8 cellular contexts compared by ENCODE assay signal in the genomic region with DNA sequence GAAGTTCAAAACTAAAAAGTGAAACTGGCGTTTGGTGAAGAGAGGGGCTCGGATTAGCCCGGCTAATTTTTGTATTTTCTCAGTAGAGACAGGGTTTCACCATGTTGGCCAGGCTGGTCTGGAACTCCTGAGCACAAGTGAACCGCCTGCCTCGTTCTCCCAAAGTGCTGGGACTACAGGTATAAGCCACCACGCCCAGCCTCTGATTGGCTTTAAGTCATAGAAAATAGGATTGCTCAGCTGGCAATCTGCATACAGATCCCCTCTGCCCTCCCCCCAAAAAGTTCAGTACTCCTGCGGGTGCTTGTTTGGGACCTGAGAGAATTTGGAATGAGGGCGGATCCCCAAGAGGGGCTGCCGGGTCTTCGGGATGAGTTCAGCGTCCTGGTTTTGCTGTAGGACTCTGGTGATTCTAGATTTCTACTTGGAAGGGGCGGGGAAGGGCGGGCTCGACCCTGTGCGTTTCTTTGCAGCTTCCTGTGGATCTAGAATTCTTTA. TPM values are rescaled to one million over a fixed set of nuclear protein-coding genes. Genes with fewer than 3 reads are reported as not detected.
DNase-seq lines count a peak whose midpoint lies in the region; ATAC-seq and TF ChIP-seq lines count a peak whose summit lies in the region.

No MANE protein-coding gene starts in this region.

- TF ChIP-seq CTCF in CD14-positive monocyte (IDR thresholded peaks at IDR 0.05) (no peak), adrenal gland (IDR thresholded peaks at IDR 0.05) (no peak)

- no peak for DNase-seq in CD14-positive monocyte (ENCODE audit: low spot score)
- no peak for DNase-seq in naive thymus-derived CD8-positive, alpha-beta T cell
- DNase-seq in D341Med (ENCODE audit: low spot score): no peak
- no peak for DNase-seq in adrenal gland
- no peak for DNase-seq in NCI-H345 (lab: John Stamatoyannopoulos, UW)

- H3K27me3 ChIP-seq in HUES6 (ENCODE audit: control insufficient read depth, insufficient read depth, low read length) (peaks cover 3% of the 10 kb centered on the region; the same call in 1 of the 2 replicates), adrenal gland (peaks cover 4% of the 10 kb centered on the region)

- H3K4me1 Mint-ChIP-seq in CD14-positive monocyte: peaks cover 17% of the 10 kb centered on the region
- peaks cover 3 to 25% (median 18%) of the 10 kb centered on the region in 4 donors for H3K4me1 Mint-ChIP-seq in naive thymus-derived CD8-positive, alpha-beta T cell

- H3K27ac ChIP-seq in HUES6 (ENCODE audit: low read depth, low read length): peak overlapping the region; percentile 37; the same call in 1 of the 2 replicates
- peak overlapping the region; percentile 4 for H3K27ac ChIP-seq in cingulate gyrus (ENCODE audit: low read depth, low read length)
- H3K27ac ChIP-seq in adrenal gland: peak overlapping the region in 1 of 5 donors; percentile 67

- H3K36me3 Mint-ChIP-seq in CD14-positive monocyte: peaks cover 0 to 10% of the 10 kb centered on the region in 2 donors
- H3K36me3 Mint-ChIP-seq in naive thymus-derived CD8-positive, alpha-beta T cell: no peaks in the 10 kb centered on the region

- H3K4me1 ChIP-seq in HUES6 (ENCODE audit: control insufficient read depth, insufficient read depth, low read length) (peaks cover 22% of the 10 kb centered on the region), adrenal gland (replicated peaks in 1 of 2) (no peaks in the 10 kb centered on the region)

- H3K4me3 ChIP-seq in HUES6 (ENCODE audit: low read depth, low read length): peak overlapping the region; percentile 79
- H3K4me3 ChIP-seq in adrenal gland: peak overlapping the region in 1 of 4 donors; percentile 73

- H3K36me3 ChIP-seq in HUES6 (ENCODE audit: control insufficient read depth, insufficient read depth, low read length) (peaks cover 1% of the 10 kb centered on the region; the same call in 1 of the 2 replicates), adrenal gland (replicated peaks in 1 of 2) (no peaks in the 10 kb centered on the region)

- no peak for TF ChIP-seq POLR2A in adrenal gland (IDR thresholded peaks at IDR 0.05)

- POLR2A ChIA-PET in naive thymus-derived CD8-positive, alpha-beta T cell (lab: Charles Lee): interaction anchor here (0.7 to 2.1 kb wide), 4 partner anchors 14 to 62 kb away, joined by 3 to 12 read pairs (median 4); no protein-coding TSS in a partner anchor

- WGBS in adrenal gland, 4 donors: 0 to 14% (median 9%) methylated on average over 1 to 15 of the region's 15 CpGs

- H3K27me3 Mint-ChIP-seq in CD14-positive monocyte (ENCODE audit: low read depth in 3 of 3): peaks cover 0 to 10% (median 0%) of the 10 kb centered on the region in 3 donors
- no peaks in the 10 kb centered on the region for H3K27me3 Mint-ChIP-seq in naive thymus-derived CD8-positive, alpha-beta T cell

- peak overlapping the region; percentile 48 for H3K9ac ChIP-seq in HUES6 (ENCODE audit: low read length)

- peak overlapping the region; percentile 80 for H3K4me3 Mint-ChIP-seq in CD14-positive monocyte
- H3K4me3 Mint-ChIP-seq in naive thymus-derived CD8-positive, alpha-beta T cell: peak overlapping the region; percentile 64 to 97 (median 85)

- intact Hi-C loops in CD14-positive monocyte (cut with micrococcal nuclease) (loop anchor here in 1 of 2 donors (5.0 kb wide), 1 partner anchor 52 kb away; no protein-coding TSS in a partner anchor), adrenal gland (cut with DNase I) (no loop called here)

- peak overlapping the region in 6 of 7 donors; percentile 41 to 83 (median 67) for H3K27ac Mint-ChIP-seq in CD14-positive monocyte
- H3K27ac Mint-ChIP-seq in naive thymus-derived CD8-positive, alpha-beta T cell: peak overlapping the region in 9 of 10 donors; percentile 68 to 95 (median 88)

- H3K9me3 ChIP-seq in HUES6 (ENCODE audit: control insufficient read depth, insufficient read depth, low read depth, low read length) (peaks cover 7% of the 10 kb centered on the region; the same call in 1 of the 2 replicates), adrenal gland (replicated peaks in 1 of 3) (no peaks in the 10 kb centered on the region)

- no peak for ATAC-seq in naive thymus-derived CD8-positive, alpha-beta T cell
- ATAC-seq in GM18907 (IDR thresholded peaks at IDR 0.05; ENCODE audit: unreplicated experiment): no peak

- H3K9me3 Mint-ChIP-seq in CD14-positive monocyte: peaks cover 0 to 6% (median 3%) of the 10 kb centered on the region in 7 donors
- peaks cover 0 to 2% (median 0%) of the 10 kb centered on the region in 9 donors for H3K9me3 Mint-ChIP-seq in naive thymus-derived CD8-positive, alpha-beta T cell

RNA-seq across cellular contexts. Expression of a gene that starts 0.5 kb away (rescaled TPM):
- 10 to 100 TPM; 46.2 to 47.0 TPM for polyA plus RNA-seq in CD14-positive monocyte
- 10 to 100 TPM; 32.2 to 38.8 TPM for total RNA-seq in naive thymus-derived CD8-positive, alpha-beta T cell
- polyA plus RNA-seq in naive thymus-derived CD8-positive, alpha-beta T cell: 10 to 100 TPM; 30.9 to 46.7 (median 45.9) TPM
- 1 to 10 TPM; 1.3 to 6.8 (median 5.4) TPM for total RNA-seq in adrenal gland
- 1 to 10 TPM; 1.8 to 2.2 (median 2.0) TPM for polyA plus RNA-seq in adrenal gland

Comparison
In these comparisons a context has a peak if more than half of its experiments do, and no peak if none do; other contexts are left out.
1. RNA of a gene that starts 0.5 kb away (polyA plus RNA-seq): 46.2 to 47.0 TPM in CD14-positive monocyte and 30.9 to 46.7 TPM in naive thymus-derived CD8-positive, alpha-beta T cell; 1.8 to 2.2 TPM in adrenal gland; every median in the first group is over 10 times any median in the second.